In the genomic region with DNA sequence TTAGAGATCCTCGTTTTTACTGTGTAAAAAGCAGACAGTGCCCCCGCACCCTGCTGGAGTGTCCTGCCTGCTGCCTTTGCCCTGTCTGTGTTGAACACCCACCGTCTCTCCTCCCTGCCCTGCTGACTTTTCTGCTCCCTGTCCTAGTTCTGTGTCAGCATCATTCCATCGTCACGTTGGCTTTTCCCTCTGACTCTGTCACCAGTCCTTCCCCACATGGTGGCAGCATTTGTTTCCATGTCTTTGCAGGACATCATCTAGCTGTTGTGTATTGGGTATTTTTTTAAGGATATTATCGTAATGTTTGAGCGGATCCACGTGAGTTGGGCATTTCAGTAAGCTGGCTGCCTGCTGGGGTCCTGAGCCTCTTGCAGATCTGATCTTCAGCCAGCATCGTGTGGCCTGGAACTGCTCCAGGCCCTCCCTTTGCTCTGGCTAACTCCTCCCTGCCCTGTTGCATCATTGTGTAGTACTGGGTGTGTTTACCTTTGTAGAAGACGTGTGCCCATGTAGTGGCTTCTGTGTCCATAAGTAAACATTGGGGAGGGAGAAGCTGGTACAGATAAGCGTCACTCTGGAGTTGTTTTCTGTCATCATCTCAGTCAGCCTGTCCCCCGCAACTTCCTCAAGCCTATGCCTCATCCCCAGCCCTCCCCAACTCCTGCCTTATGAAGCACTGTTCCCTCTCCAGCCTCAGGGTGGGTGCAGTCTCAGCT, we compare ENCODE assay signal across 1 cellular context.
TF ChIP-seq lines count a peak whose summit lies in the region.

No MANE protein-coding gene starts in this region.

TF ChIP-seq in GM23338, 12 proteins besides CTCF, POLR2A, EP300 and RAD21 (continued from another document):
- TF ChIP-seq, protein P1, sequence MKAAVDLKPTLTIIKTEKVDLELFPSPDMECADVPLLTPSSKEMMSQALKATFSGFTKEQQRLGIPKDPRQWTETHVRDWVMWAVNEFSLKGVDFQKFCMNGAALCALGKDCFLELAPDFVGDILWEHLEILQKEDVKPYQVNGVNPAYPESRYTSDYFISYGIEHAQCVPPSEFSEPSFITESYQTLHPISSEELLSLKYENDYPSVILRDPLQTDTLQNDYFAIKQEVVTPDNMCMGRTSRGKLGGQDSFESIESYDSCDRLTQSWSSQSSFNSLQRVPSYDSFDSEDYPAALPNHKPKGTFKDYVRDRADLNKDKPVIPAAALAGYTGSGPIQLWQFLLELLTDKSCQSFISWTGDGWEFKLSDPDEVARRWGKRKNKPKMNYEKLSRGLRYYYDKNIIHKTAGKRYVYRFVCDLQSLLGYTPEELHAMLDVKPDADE (IDR thresholded peaks at IDR 0.05): no peak
- TF ChIP-seq EZH2phosphoT487 (IDR thresholded peaks at IDR 0.05; ENCODE audit: unreplicated experiment) (no peak), NANOG (IDR thresholded peaks at IDR 0.05; ENCODE audit: borderline replicate concordance) (no peak), ZNF114 (CRISPR knock-in tag; IDR thresholded peaks at IDR 0.05) (no peak), EZH2 (IDR thresholded peaks at IDR 0.05; ENCODE audit: low read depth, unreplicated experiment) (no peak), JUNB (IDR thresholded peaks at IDR 0.05; ENCODE audit: unreplicated experiment) (no peak), POLR2AphosphoS5 (IDR thresholded peaks at IDR 0.05; ENCODE audit: low read depth) (no peak), CREB1 (CRISPR knock-in tag; IDR thresholded peaks at IDR 0.05; ENCODE audit: low read depth) (no peak), STAT1 (IDR thresholded peaks at IDR 0.05; ENCODE audit: unreplicated experiment) (no peak)
